ENCODE assay signal across 22 cellular contexts in the genomic region with DNA sequence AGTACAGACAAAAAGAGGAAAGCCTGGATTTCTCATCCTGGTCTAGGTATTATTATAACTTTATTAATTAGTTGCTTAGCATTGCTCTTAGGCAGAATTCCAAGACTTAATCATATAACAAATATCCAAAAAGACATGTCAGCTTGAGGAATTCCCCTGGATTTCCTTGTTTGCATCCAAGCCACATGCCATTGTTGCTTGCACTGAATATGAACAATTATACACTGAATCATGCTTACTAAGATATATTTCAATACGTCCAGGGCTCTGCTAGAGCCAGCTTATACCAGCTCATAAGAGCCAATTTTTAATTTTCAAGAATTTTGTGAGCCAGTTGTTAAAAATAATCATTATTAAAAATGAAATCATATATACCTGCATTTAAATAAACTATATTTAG. TPM values are rescaled to one million over a fixed set of nuclear protein-coding genes. Genes with fewer than 3 reads are reported as not detected.
A peak's percentile ranks its signal among the peaks of the same experiment; 100 is the strongest.
DNase-seq lines count a peak whose midpoint lies in the region; ATAC-seq and TF ChIP-seq lines count a peak whose summit lies in the region.
"Had no signal": no experiment of that assay in that cellular context is flagged by ENCODE, and none has a peak within 500 bp of the region (broad histone marks: within the 10 kb centered on the region; RNA-seq: fewer than 3 reads in every experiment).

No MANE protein-coding gene starts in this region.

- H3K9me3 ChIP-seq in BLaER1 treated with 17β-estradiol and CSF1 and Interleukin-3, amounts not matched to agents 10 nM and 100 nM (replicated peaks in 1 of 11), result peaks cover 0 to 20% (median 12%) of the 10 kb centered on the region in 11 experiments; a peak in 18 of 22 replicates
- no peaks in the 10 kb centered on the region for H3K9me3 ChIP-seq in esophagus squamous epithelium
- no peaks in the 10 kb centered on the region for H3K9me3 ChIP-seq in colonic mucosa
- H3K9me3 ChIP-seq: SJCRH30, suprapubic skin, uterus had no signal

- peaks cover 0 to 11% (median 1%) of the 10 kb centered on the region in 11 experiments; a peak in 8 of 22 replicates for H3K36me3 ChIP-seq in BLaER1 treated with 17β-estradiol and CSF1 and Interleukin-3, amounts not matched to agents 10 nM and 100 nM
- no peaks in the 10 kb centered on the region for H3K36me3 ChIP-seq in esophagus squamous epithelium
- no peaks in the 10 kb centered on the region for H3K36me3 ChIP-seq in colonic mucosa
- H3K36me3 ChIP-seq: SJCRH30, suprapubic skin, uterus had no signal

- no peaks in the 10 kb centered on the region for H3K9me3 Mint-ChIP-seq in dendritic cell treated with granulocyte-macrophage colony-stimulating factor and Interleukin-4, amounts not matched to agents 40 ng/mL and 50 ng/mL, for 4 days
- H3K9me3 Mint-ChIP-seq in mesothelial cell of epicardium, result peaks cover 6% of the 10 kb centered on the region

- no peak for TF ChIP-seq CTCF in mesothelial cell of epicardium (IDR thresholded peaks at IDR 0.05; ENCODE audit: unreplicated experiment)
- TF ChIP-seq CTCF in esophagus squamous epithelium (IDR thresholded peaks at IDR 0.05), result no peak
- no peak for TF ChIP-seq CTCF in colonic mucosa (IDR thresholded peaks at IDR 0.05)

- H3K27ac Mint-ChIP-seq in dendritic cell treated with granulocyte-macrophage colony-stimulating factor and Interleukin-4, amounts not matched to agents 40 ng/mL and 50 ng/mL, for 4 days, result peak overlapping the region; percentile 68
- no peak overlapping the region for H3K27ac Mint-ChIP-seq in mesothelial cell of epicardium
- H3K27ac Mint-ChIP-seq: effector memory CD8-positive, alpha-beta T cell; nephron; T-helper 1 cell treated with Interleukin-12 subunit alpha and Interleukin-12 subunit beta and Interleukin-4 antibody, amounts not matched to agents 30 μg/mL and 1 μg/mL, for 36 hours had no signal

- no peak overlapping the region for H3K4me3 ChIP-seq in BLaER1 treated with 17β-estradiol and CSF1 and Interleukin-3, amounts not matched to agents 10 nM and 100 nM
- no peak overlapping the region for H3K4me3 ChIP-seq in esophagus squamous epithelium
- H3K4me3 ChIP-seq in colonic mucosa, result no peak overlapping the region
- H3K4me3 ChIP-seq: SJCRH30, suprapubic skin, uterus had no signal

- H3K4me1 Mint-ChIP-seq in dendritic cell treated with granulocyte-macrophage colony-stimulating factor and Interleukin-4, amounts not matched to agents 40 ng/mL and 50 ng/mL, for 4 days (ENCODE audit: low read depth), result peaks cover 74% of the 10 kb centered on the region
- no peaks in the 10 kb centered on the region for H3K4me1 Mint-ChIP-seq in mesothelial cell of epicardium
- H3K4me1 Mint-ChIP-seq: nephron had no signal

- 9 to 24% methylated on average over 1 of the region's 1 CpG for WGBS in esophagus squamous epithelium, 2 donors

- H3K27ac ChIP-seq in BLaER1 treated with 17β-estradiol and CSF1 and Interleukin-3, amounts not matched to agents 10 nM and 100 nM, result peak overlapping the region in 7 of 11 experiments; percentile 1 to 93 (median 90); a peak in 14 of 22 replicates
- H3K27ac ChIP-seq in esophagus squamous epithelium (no peak overlapping the region), colonic mucosa (no peak overlapping the region)
- H3K27ac ChIP-seq: SJCRH30, suprapubic skin, uterus had no signal

- TF ChIP-seq POLR2A in esophagus squamous epithelium (IDR thresholded peaks at IDR 0.05), result no peak

- peaks cover 11% of the 10 kb centered on the region for H3K36me3 Mint-ChIP-seq in dendritic cell treated with granulocyte-macrophage colony-stimulating factor and Interleukin-4, amounts not matched to agents 40 ng/mL and 50 ng/mL, for 4 days (ENCODE audit: low read depth)
- no peaks in the 10 kb centered on the region for H3K36me3 Mint-ChIP-seq in mesothelial cell of epicardium

- DNase-seq in NCI-H226 (peak; percentile 41), kidney tubule cell (ENCODE audit: low spot score) (peak; percentile 89), mesothelial cell of epicardium (ENCODE audit: low spot score in 2 of 2, unreplicated experiment in 2 of 2) (no peak), esophagus squamous epithelium (lab: John Stamatoyannopoulos, UW) (no peak), colonic mucosa (no peak)
- DNase-seq: ACHN; activated CD4-positive, alpha-beta T cell treated with anti-CD3 and anti-CD28 coated beads, Interleukin-2, amount 50 U/mL, for 1 hour; activated CD8-positive, alpha-beta memory T cell treated with anti-CD3 and anti-CD28 coated beads, Interleukin-2, amount 50 U/mL, for 4 hours; effector memory CD8-positive, alpha-beta T cell; foreskin melanocyte; NCI-H1105 treated with DMSO at 0.1 percent for 48 hours; NCI-H2107; NCI-H69; SJCRH30; uterus had no signal

- no peaks in the 10 kb centered on the region for H4K20me1 ChIP-seq in BLaER1 treated with 17β-estradiol and CSF1 and Interleukin-3, amounts not matched to agents 10 nM and 100 nM

- no peak overlapping the region for H3K4me3 Mint-ChIP-seq in dendritic cell treated with granulocyte-macrophage colony-stimulating factor and Interleukin-4, amounts not matched to agents 40 ng/mL and 50 ng/mL, for 4 days
- H3K4me3 Mint-ChIP-seq in mesothelial cell of epicardium, result no peak overlapping the region
- H3K4me3 Mint-ChIP-seq: CD14-positive monocyte; effector memory CD8-positive, alpha-beta T cell; nephron; T-helper 1 cell treated with Interleukin-12 subunit alpha and Interleukin-12 subunit beta and Interleukin-4 antibody, amounts not matched to agents 30 μg/mL and 1 μg/mL, for 36 hours had no signal

- intact Hi-C loops in dendritic cell treated with granulocyte-macrophage colony-stimulating factor and Interleukin-4, amounts not matched to agents 40 ng/mL and 50 ng/mL, for 4 days (cut with micrococcal nuclease), result no loop called here
- intact Hi-C loops in esophagus squamous epithelium (cut with DNase I), result no loop called here
- intact Hi-C loops in colonic mucosa (cut with DNase I), result no loop called here

- no peaks in the 10 kb centered on the region for H3K27me3 ChIP-seq in BLaER1 treated with 17β-estradiol and CSF1 and Interleukin-3, amounts not matched to agents 10 nM and 100 nM
- no peaks in the 10 kb centered on the region for H3K27me3 ChIP-seq in esophagus squamous epithelium
- no peaks in the 10 kb centered on the region for H3K27me3 ChIP-seq in colonic mucosa
- H3K27me3 ChIP-seq: SJCRH30, suprapubic skin, uterus had no signal

- no peaks in the 10 kb centered on the region for H3K27me3 Mint-ChIP-seq in dendritic cell treated with granulocyte-macrophage colony-stimulating factor and Interleukin-4, amounts not matched to agents 40 ng/mL and 50 ng/mL, for 4 days
- H3K27me3 Mint-ChIP-seq in mesothelial cell of epicardium (ENCODE audit: low read depth), result peaks cover 8% of the 10 kb centered on the region
- H3K27me3 Mint-ChIP-seq: effector memory CD8-positive, alpha-beta T cell had no signal

- peak overlapping the region in 7 of 11 experiments; percentile 22 to 88 (median 49); a peak in 10 of 22 replicates for H3K4me2 ChIP-seq in BLaER1 treated with 17β-estradiol and CSF1 and Interleukin-3, amounts not matched to agents 10 nM and 100 nM

- H3K9ac ChIP-seq in BLaER1 treated with 17β-estradiol and CSF1 and Interleukin-3, amounts not matched to agents 10 nM and 100 nM, result no peak overlapping the region
- no peak overlapping the region for H3K9ac ChIP-seq in colonic mucosa (ENCODE audit: low read depth in 2 of 2, low read length in 2 of 2)

- peaks cover 49 to 97% (median 86%) of the 10 kb centered on the region in 10 experiments for H3K4me1 ChIP-seq in BLaER1 treated with 17β-estradiol and CSF1 and Interleukin-3, amounts not matched to agents 10 nM and 100 nM
- peaks cover 0 to 10% (median 0%) of the 10 kb centered on the region in 3 donors for H3K4me1 ChIP-seq in esophagus squamous epithelium
- H3K4me1 ChIP-seq in colonic mucosa, result no peaks in the 10 kb centered on the region
- H3K4me1 ChIP-seq: SJCRH30, suprapubic skin, uterus had no signal

- ATAC-seq in HG03280 (IDR thresholded peaks at IDR 0.05; ENCODE audit: unreplicated experiment), result no peak
- ATAC-seq: effector memory CD8-positive, alpha-beta T cell had no signal

RNA-seq across cellular contexts. Expression of gene TLR10, which starts 5.5 kb away (rescaled TPM):
- total RNA-seq in mesothelial cell of epicardium (not detected in 3 replicates), esophagus squamous epithelium (under 1 TPM in 3 of 4 donors, not detected in 1; 0.09 to 0.38 (median 0.38) TPM), colonic mucosa (under 1 TPM; 0.20 to 0.24 TPM)
- total RNA-seq: SJCRH30 had no signal

RNA-seq across cellular contexts. Expression of gene TLR1, which starts 16.3 kb away (rescaled TPM):
- total RNA-seq in mesothelial cell of epicardium (0.77 to 1.2 TPM (median 0.82 TPM) in 3 replicates), esophagus squamous epithelium (10 to 100 TPM in 2 of 4 donors, 1 to 10 TPM in 2; 2.5 to 11.3 (median 10.3) TPM), colonic mucosa (1 to 10 TPM; 1.2 to 4.7 TPM)

Comparison
In these comparisons a context has a peak if more than half of its experiments do, and no peak if none do; other contexts are left out.
1. H3K27ac ChIP-seq: peak in BLaER1 treated with 17β-estradiol and CSF1 and Interleukin-3, amounts not matched to agents 10 nM and 100 nM (7 of 11); none in esophagus squamous epithelium (0 of 4) and colonic mucosa (single experiment).
2. DNase-seq: peak in NCI-H226 (single experiment) and kidney tubule cell (single experiment); none in mesothelial cell of epicardium (0 of 2), esophagus squamous epithelium (single experiment) and colonic mucosa (single experiment).